In genomic region chr6:162709431-162709830, GRCh38 we compare ENCODE assay signal across 9 cellular contexts. TPM values are rescaled to one million over a fixed set of nuclear protein-coding genes. Genes with fewer than 3 reads are reported as not detected.
"Had no signal": no experiment of that assay in that cellular context is flagged by ENCODE, and none has a peak within 500 bp of the region (broad histone marks: within the 10 kb centered on the region; RNA-seq: fewer than 3 reads in every experiment).

No MANE protein-coding gene starts in this region.

- H3K4me3 ChIP-seq: GM12878 had no signal

- DNase-seq: GDM1, GF-D8 had no signal

- ATAC-seq: GM12878 had no signal

- FAIRE-seq: G401.6, GM12878, GM12891, GM12892, GM18507, GM19239 had no signal

RNA-seq across cellular contexts. Expression of gene PACRG, which starts 18.3 kb away (rescaled TPM):
- total RNA-seq: G401, GM12878 had no signal
- polyA plus RNA-seq: GM12878 had no signal
